Comparison of ENCODE assay signal across 17 cellular contexts in genomic region chr5:157371655-157372471, GRCh38.
A peak's percentile ranks its signal among the peaks of the same experiment; 100 is the strongest.
DNase-seq lines count a peak whose midpoint lies in the region; FAIRE-seq and TF ChIP-seq lines count a peak whose summit lies in the region.
"Had no signal": no experiment of that assay in that cellular context is flagged by ENCODE, and none has a peak within 500 bp of the region (broad histone marks: within the 10 kb centered on the region; RNA-seq: fewer than 3 reads in every experiment).

No MANE protein-coding gene starts in this region.

- H3K36me3 ChIP-seq in bronchial epithelial cell (ENCODE audit: control insufficient read depth, insufficient read depth, low read length) (no peaks in the 10 kb centered on the region), muscle layer of duodenum (ENCODE audit: control insufficient read depth in 1 of 2, insufficient read depth in 2 of 2, low read length in 2 of 2) (no peaks in the 10 kb centered on the region)
- H3K36me3 ChIP-seq: upper lobe of right lung had no signal

- H3K9me3 ChIP-seq in muscle layer of duodenum (ENCODE audit: control insufficient read depth in 1 of 2, low read length in 2 of 2) = no peaks in the 10 kb centered on the region
- H3K9me3 ChIP-seq: psoas muscle, upper lobe of right lung had no signal

- TF ChIP-seq CTCF in AG10803 (conservative IDR thresholded peaks at IDR 0.05; ENCODE audit: low read length) (no peak), bronchial epithelial cell (IDR thresholded peaks at IDR 0.05; ENCODE audit: insufficient read depth, low read length, severe bottlenecking) (no peak)

- peak overlapping the region; percentile 70 for H3K27ac ChIP-seq in muscle layer of duodenum (ENCODE audit: low read length)
- H3K27ac ChIP-seq: psoas muscle, upper lobe of right lung had no signal

- H3K4me1 ChIP-seq in muscle layer of duodenum (ENCODE audit: control insufficient read depth in 1 of 2, insufficient read depth in 2 of 2, low read length in 2 of 2) = peaks cover 0 to 4% of the 10 kb centered on the region in 2 donors
- H3K4me1 ChIP-seq: upper lobe of right lung had no signal

- H3K27me3 ChIP-seq in bronchial epithelial cell (ENCODE audit: control insufficient read depth, insufficient read depth, low read length) = no peaks in the 10 kb centered on the region
- no peaks in the 10 kb centered on the region for H3K27me3 ChIP-seq in muscle layer of duodenum (ENCODE audit: low read depth, low read length)
- H3K27me3 ChIP-seq: upper lobe of right lung had no signal

- peak; percentile 29 for DNase-seq in AG10803 (ENCODE audit: low read depth)
- peak; percentile 75 for DNase-seq in HCEC 1CT
- DNase-seq in bronchial epithelial cell (ENCODE audit: low read depth) = peak; percentile 72
- DNase-seq in NCI-H2227 treated with DMSO at 0.1 percent for 48 hours (lab: John Stamatoyannopoulos, UW) = no peak
- DNase-seq in NCI-H1048 (lab: John Stamatoyannopoulos, UW) = no peak
- no peak for DNase-seq in NK-92 treated with Interleukin-12 subunit alpha and Interleukin-12 subunit beta, amount 100 ng/mL, for 24 hours (lab: John Stamatoyannopoulos, UW)
- no peak for DNase-seq in H54 (ENCODE audit: insufficient read length, low spot score)
- DNase-seq: activated B cell treated with CpG ODN at 0.5 μM for 24 hours; activated T-cell treated with anti-CD3 and anti-CD28 coated beads, Interleukin-2, amount 50 U/mL, for 1 hour; CD4-positive, alpha-beta memory T cell; kidney; NCI-H226; psoas muscle; stimulated activated CD4-positive, alpha-beta T cell treated with anti-CD3 and anti-CD28 coated beads, Interleukin-2, amount 100 ng/mL, for 24 hours; upper lobe of right lung had no signal

- no peak for TF ChIP-seq POLR2A in H54 (IDR thresholded peaks at IDR 0.05; ENCODE audit: low read depth, low read length)

- FAIRE-seq in bronchial epithelial cell (lab: Jason Lieb, UNC) = no peak
- FAIRE-seq in H54 (lab: Jason Lieb, UNC) = no peak
- FAIRE-seq: kidney had no signal

- H3K4me3 ChIP-seq in AG10803 (ENCODE audit: low read length) (no peak overlapping the region), bronchial epithelial cell (ENCODE audit: low read depth, low read length) (no peak overlapping the region), muscle layer of duodenum (ENCODE audit: low read depth in 1 of 2, low read length in 2 of 2) (no peak overlapping the region)
- H3K4me3 ChIP-seq: GM23338, psoas muscle, upper lobe of right lung had no signal

Comparison
In these comparisons a context has a peak if more than half of its experiments do, and no peak if none do; other contexts are left out.
1. DNase-seq: peak in AG10803 (single experiment), HCEC 1CT (single experiment) and bronchial epithelial cell (single experiment); none in NCI-H2227 treated with DMSO at 0.1 percent for 48 hours (single experiment), NCI-H1048 (single experiment), NK-92 treated with Interleukin-12 subunit alpha and Interleukin-12 subunit beta, amount 100 ng/mL, for 24 hours (single experiment) and H54 (single experiment).